In the genomic region with DNA sequence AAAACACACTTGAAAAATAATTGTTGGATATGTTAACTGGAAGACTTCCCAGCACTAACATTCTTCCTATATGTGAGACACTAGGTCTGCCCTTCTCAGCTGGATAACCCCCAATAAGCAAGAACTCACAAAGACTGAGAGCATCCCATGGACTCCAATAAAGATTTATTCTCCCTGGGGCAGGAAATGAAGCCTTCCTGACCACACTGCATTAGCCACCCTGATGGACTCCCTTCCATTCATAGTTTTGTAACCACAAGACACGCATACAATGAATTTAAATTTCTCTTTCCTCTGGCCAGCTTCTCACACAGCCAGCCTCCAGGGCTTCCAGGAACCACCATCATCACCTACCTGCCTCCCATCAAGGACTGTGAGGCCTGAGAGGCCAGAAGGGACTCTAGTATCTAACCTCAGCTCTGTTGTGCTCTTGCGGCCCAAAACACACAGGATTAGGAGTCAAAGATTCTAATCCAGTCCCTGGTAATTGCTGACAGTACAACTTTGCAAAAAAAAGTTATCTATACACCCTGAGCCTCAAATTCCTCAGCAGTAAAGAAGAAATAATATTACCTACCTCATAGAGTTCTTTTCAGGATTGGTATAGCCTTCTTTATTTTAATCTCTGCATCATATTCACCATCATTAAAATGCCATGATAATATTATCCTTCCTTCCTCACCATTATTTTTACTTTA, we compare ENCODE assay signal across 20 cellular contexts. TPM values are rescaled to one million over a fixed set of nuclear protein-coding genes. Genes with fewer than 3 reads are reported as not detected.
A peak's percentile ranks its signal among the peaks of the same experiment; 100 is the strongest.
DNase-seq lines count a peak whose midpoint lies in the region; ATAC-seq and TF ChIP-seq lines count a peak whose summit lies in the region.
"Had no signal": no experiment of that assay in that cellular context is flagged by ENCODE, and none has a peak within 500 bp of the region (broad histone marks: within the 10 kb centered on the region; RNA-seq: fewer than 3 reads in every experiment).

No MANE protein-coding gene starts in this region.

- no peak overlapping the region for H3K27ac Mint-ChIP-seq in mesothelial cell of epicardium
- H3K27ac Mint-ChIP-seq: activated CD8-positive, alpha-beta T cell treated with anti-CD3 and anti-CD28 coated beads, Interleukin-2, amount 10 ng/mL, durations not matched to agents 7 days and 5 days; CD4-positive, alpha-beta memory T cell; nephron had no signal

- H3K36me3 Mint-ChIP-seq in mesothelial cell of epicardium, result peaks cover 27% of the 10 kb centered on the region

- TF ChIP-seq CTCF in fibroblast of mammary gland (conservative IDR thresholded peaks at IDR 0.05; ENCODE audit: control insufficient read depth, insufficient read depth, low read depth, low read length) (no peak), mesothelial cell of epicardium (IDR thresholded peaks at IDR 0.05; ENCODE audit: unreplicated experiment) (no peak)

- H3K9me3 ChIP-seq in SJSA1 (replicated peaks), result no peaks in the 10 kb centered on the region
- H3K9me3 ChIP-seq: left lung had no signal

- H3K27ac ChIP-seq in SJSA1, result peak overlapping the region; percentile 58
- H3K27ac ChIP-seq: cardiac muscle cell, left lung had no signal

- H3K36me3 ChIP-seq in SJSA1, result no peaks in the 10 kb centered on the region

- no peak overlapping the region for H3K4me3 Mint-ChIP-seq in mesothelial cell of epicardium
- H3K4me3 Mint-ChIP-seq: activated CD8-positive, alpha-beta T cell treated with anti-CD3 and anti-CD28 coated beads, Interleukin-2, amount 10 ng/mL, durations not matched to agents 7 days and 5 days; CD4-positive, alpha-beta memory T cell; nephron had no signal

- H3K4me1 ChIP-seq in SJSA1 (replicated peaks), result peaks cover 16% of the 10 kb centered on the region
- H3K4me1 ChIP-seq: left lung had no signal

- H3K4me3 ChIP-seq in SJSA1 (no peak overlapping the region), fibroblast of mammary gland (ENCODE audit: control insufficient read depth, low read depth, low read length) (no peak overlapping the region), skeletal muscle cell (ENCODE audit: low read depth, low read length) (no peak overlapping the region)
- H3K4me3 ChIP-seq: cardiac muscle cell, left lung had no signal

- H3K27me3 ChIP-seq in SJSA1 (replicated peaks), result no peaks in the 10 kb centered on the region
- H3K27me3 ChIP-seq: cardiac muscle cell, left lung had no signal

- no peaks in the 10 kb centered on the region for H3K27me3 Mint-ChIP-seq in mesothelial cell of epicardium (ENCODE audit: low read depth)
- H3K27me3 Mint-ChIP-seq: CD4-positive, alpha-beta memory T cell had no signal

- no peak for ATAC-seq in HG03175 (IDR thresholded peaks at IDR 0.05; ENCODE audit: unreplicated experiment)
- ATAC-seq: activated CD8-positive, alpha-beta T cell treated with anti-CD3 and anti-CD28 coated beads, Interleukin-2, amount 10 ng/mL, durations not matched to agents 7 days and 5 days; left lung; right cardiac atrium; stimulated activated naive CD8-positive, alpha-beta T cell treated with anti-CD3 and anti-CD28 coated beads, Interleukin-15, Interleukin-2, amounts not matched to agents 100 U/mL and 50 U/mL, for 24 hours had no signal

- H3K4me1 Mint-ChIP-seq in mesothelial cell of epicardium, result peaks cover 10% of the 10 kb centered on the region
- H3K4me1 Mint-ChIP-seq: CD4-positive, alpha-beta memory T cell had no signal

- DNase-seq in EL (peak; percentile 97), SJSA1 (ENCODE audit: low read depth in 1 of 2, low spot score in 2 of 2) (peak; percentile 44 to 69), fibroblast of mammary gland (ENCODE audit: low read depth) (peak; percentile 46), skeletal muscle cell (ENCODE audit: low read depth) (peak; percentile 76), mesothelial cell of epicardium (ENCODE audit: low spot score in 2 of 2, unreplicated experiment in 2 of 2) (no peak), NCI-H2107 treated with DMSO at 0.1 percent for 48 hours (lab: John Stamatoyannopoulos, UW; ENCODE audit: unreplicated experiment) (no peak), SKM-1 (lab: John Stamatoyannopoulos, UW; ENCODE audit: unreplicated experiment) (no peak)
- DNase-seq: activated CD8-positive, alpha-beta T cell treated with anti-CD3 and anti-CD28 coated beads, Interleukin-2, amount 10 ng/mL, durations not matched to agents 7 days and 5 days; activated effector memory CD4-positive, alpha-beta T cell treated with anti-CD3 and anti-CD28 coated beads, Interleukin-2, amount 50 U/mL, for 16 hours; CD4-positive, alpha-beta memory T cell; hippocampal formation; left lung; NCI-H2029; NCI-H748 treated with DMSO at 0.1 percent for 48 hours; right cardiac atrium; stimulated activated naive CD8-positive, alpha-beta T cell treated with anti-CD3 and anti-CD28 coated beads, Interleukin-15, Interleukin-2, amounts not matched to agents 100 U/mL and 50 U/mL, for 24 hours; T-helper 9 cell had no signal

- H3K9me3 Mint-ChIP-seq in mesothelial cell of epicardium, result no peaks in the 10 kb centered on the region
- H3K9me3 Mint-ChIP-seq: CD4-positive, alpha-beta memory T cell; nephron had no signal

RNA-seq across cellular contexts. Expression of a gene that starts 45.6 kb away (rescaled TPM):
- not detected in 2 replicates for total RNA-seq in SJSA1 (2014; rRNA removed; shearing (Covaris generic))
- not detected in 3 replicates for total RNA-seq in mesothelial cell of epicardium
- total RNA-seq: activated CD8-positive, alpha-beta T cell treated with anti-CD3 and anti-CD28 coated beads, Interleukin-2, amount 10 ng/mL, durations not matched to agents 7 days and 5 days; cardiac muscle cell; CD4-positive, alpha-beta memory T cell; left lung had no signal

Comparison
In these comparisons a context has a peak if more than half of its experiments do, and no peak if none do; other contexts are left out.
1. DNase-seq: peak in EL (single experiment), SJSA1 (2 of 2), fibroblast of mammary gland (single experiment) and skeletal muscle cell (single experiment); none in mesothelial cell of epicardium (0 of 2), NCI-H2107 treated with DMSO at 0.1 percent for 48 hours (single experiment) and SKM-1 (single experiment).